ENCODE assay signal across 8 cellular contexts in genomic region chrX:20265221-20265725, GRCh38. TPM values are rescaled to one million over a fixed set of nuclear protein-coding genes. Genes with fewer than 3 reads are reported as not detected.
A peak's percentile ranks its signal among the peaks of the same experiment; 100 is the strongest.
DNase-seq lines count a peak whose midpoint lies in the region; ATAC-seq and TF ChIP-seq lines count a peak whose summit lies in the region.

No MANE protein-coding gene starts in this region.

- H3K36me3 ChIP-seq in skeletal muscle tissue (ENCODE audit: control insufficient read depth in 3 of 3, insufficient read depth in 3 of 3, low read length in 3 of 3) = peaks cover 0 to 3% (median 0%) of the 10 kb centered on the region in 3 donors

- H3K27ac Mint-ChIP-seq in Calu3 (ENCODE audit: unreplicated experiment) = peak overlapping the region; percentile 87

- H3K36me3 Mint-ChIP-seq in Calu3 (ENCODE audit: insufficient read depth, unreplicated experiment) = peaks cover 28% of the 10 kb centered on the region

- intact Hi-C loops in Calu3 (cut with micrococcal nuclease; ENCODE audit: unreplicated experiment) = loop anchor here (2.0 to 5.0 kb wide), 2 partner anchors 98 to 247 kb away; no protein-coding TSS in a partner anchor

- peak; percentile 36 for ATAC-seq in GM21390 (IDR thresholded peaks at IDR 0.05; ENCODE audit: unreplicated experiment)

- CTCF ChIA-PET in Calu3 (lab: Charles Lee) = no interaction called here

- peak overlapping the region; percentile 85 to 87 (median 86) for H3K9ac ChIP-seq in skeletal muscle tissue (ENCODE audit: low read depth in 1 of 3, low read length in 3 of 3)

- H3K4me3 Mint-ChIP-seq in Calu3 (ENCODE audit: low read depth, unreplicated experiment) = peak overlapping the region; percentile 96

- H3K27me3 ChIP-seq in skeletal muscle tissue (ENCODE audit: control insufficient read depth in 3 of 3, insufficient read depth in 3 of 3, low read length in 3 of 3) = no peaks in the 10 kb centered on the region

- H3K4me3 ChIP-seq in astrocyte of the spinal cord (ENCODE audit: low read depth, low read length) = peak overlapping the region; percentile 68
- peak overlapping the region; percentile 70 for H3K4me3 ChIP-seq in iPS-18c (ENCODE audit: insufficient read depth, low read depth, low read length)
- peak overlapping the region; percentile 72 to 84 (median 73) for H3K4me3 ChIP-seq in skeletal muscle tissue (ENCODE audit: low read length in 3 of 3)

- H3K4me1 ChIP-seq in skeletal muscle tissue (ENCODE audit: control insufficient read depth in 3 of 3, insufficient read depth in 3 of 3, low read length in 3 of 3) = peaks cover 4 to 5% (median 4%) of the 10 kb centered on the region in 3 donors

- peak overlapping the region; percentile 91 for H3K27ac ChIP-seq in skeletal muscle tissue (ENCODE audit: low read depth, low read length)

- no peaks in the 10 kb centered on the region for H3K9me3 Mint-ChIP-seq in Calu3 (ENCODE audit: low read depth, unreplicated experiment)

- no peak for TF ChIP-seq RAD21 in Ishikawa (IDR thresholded peaks at IDR 0.05; ENCODE audit: low read depth)

- H3K9me3 ChIP-seq in iPS-18c (ENCODE audit: control insufficient read depth, insufficient read depth, low read length) (peaks cover 2% of the 10 kb centered on the region), skeletal muscle tissue (ENCODE audit: control insufficient read depth in 3 of 3, low read length in 3 of 3) (no peaks in the 10 kb centered on the region)

- no peaks in the 10 kb centered on the region for H3K27me3 Mint-ChIP-seq in Calu3 (ENCODE audit: unreplicated experiment)

- BruUV-seq in Calu3 (replicated peaks; lab: Mats Ljungman, UMichigan) = TSS peak; percentile 79

- DNase-seq in Calu3 (peak; percentile 31), T-helper 9 cell (peak; percentile 47), astrocyte of the spinal cord (ENCODE audit: low read depth, low spot score) (peak; percentile 65), NCI-H1436 treated with DMSO at 0.1 percent for 48 hours (lab: John Stamatoyannopoulos, UW) (no peak)

- no peak for TF ChIP-seq EP300 in Ishikawa (IDR thresholded peaks at IDR 0.05; ENCODE audit: borderline replicate concordance)

- peaks cover 19% of the 10 kb centered on the region for H3K4me1 Mint-ChIP-seq in Calu3 (ENCODE audit: low read depth, unreplicated experiment)

- TF ChIP-seq CTCF in Calu3 (IDR thresholded peaks at IDR 0.05; ENCODE audit: unreplicated experiment) = no peak
- TF ChIP-seq CTCF in astrocyte of the spinal cord (IDR thresholded peaks at IDR 0.05; ENCODE audit: low read depth, low read length) = no peak

- in situ Hi-C loops in astrocyte of the spinal cord (cut with HindIII; ENCODE audit: low sequenced_read_pairs) = no loop called here

TF ChIP-seq in Ishikawa, 13 proteins besides CTCF, POLR2A, EP300 and RAD21:
- no peak for TF ChIP-seq REST (IDR thresholded peaks at IDR 0.05; ENCODE audit: low read depth)
- no peak for TF ChIP-seq TEAD4 (IDR thresholded peaks at IDR 0.05)
- peak; percentile 79 for TF ChIP-seq EGR1 (IDR thresholded peaks at IDR 0.05)

RNA-seq across cellular contexts. Expression of gene RPS6KA3, which starts 1.4 kb away (rescaled TPM):
- total RNA-seq in Calu3 (2022) (63.4 and 65.1 TPM in 2 replicates), skeletal muscle tissue (51.1 TPM)
